10 cellular contexts compared by ENCODE assay signal in the genomic region with DNA sequence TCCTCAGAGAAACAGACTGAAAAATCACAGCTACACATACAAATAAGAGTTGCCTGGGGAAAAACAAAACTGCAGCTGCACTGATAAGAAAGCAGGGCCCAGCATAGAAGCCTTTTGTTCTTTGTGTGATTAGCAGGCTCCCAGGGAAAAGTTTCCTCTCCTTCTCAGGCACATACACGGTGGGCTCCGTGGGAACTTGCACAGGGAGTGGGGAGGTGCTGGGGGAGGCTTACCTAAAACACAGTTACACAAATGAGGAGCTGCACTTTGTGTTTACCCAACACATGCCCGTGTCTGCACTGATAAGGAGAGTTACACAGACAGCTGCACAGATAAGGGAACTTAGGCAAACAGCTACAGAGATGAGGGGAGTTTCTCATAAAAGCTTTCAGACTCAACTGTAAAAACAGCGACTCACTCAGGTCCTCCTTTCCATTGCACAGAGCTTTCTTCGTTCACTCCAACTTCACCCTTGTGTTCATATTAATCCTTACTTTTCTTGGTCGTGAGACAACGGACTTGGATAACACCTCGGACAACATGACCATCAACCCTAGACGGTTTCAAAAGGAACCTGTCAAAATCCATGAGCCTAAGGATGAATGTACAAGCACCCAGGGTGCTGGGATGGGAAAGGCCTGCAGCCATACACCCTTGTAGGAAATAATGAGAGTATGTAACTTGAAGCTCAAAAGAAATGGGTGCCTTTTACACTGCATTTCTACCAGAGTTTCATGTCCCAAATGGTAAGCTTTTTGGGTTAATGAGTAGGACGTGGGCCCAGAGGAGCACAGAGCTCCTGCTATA. TPM values are rescaled to one million over a fixed set of nuclear protein-coding genes. Genes with fewer than 3 reads are reported as not detected.
DNase-seq lines count a peak whose midpoint lies in the region; ATAC-seq, FAIRE-seq and TF ChIP-seq lines count a peak whose summit lies in the region.
"Had no signal": no experiment of that assay in that cellular context is flagged by ENCODE, and none has a peak within 500 bp of the region (broad histone marks: within the 10 kb centered on the region; RNA-seq: fewer than 3 reads in every experiment).

No MANE protein-coding gene starts in this region.

- dilution Hi-C loops in endothelial cell of umbilical vein (cut with MboI; ENCODE audit: extremely low pct_ligation_motif_present, low sequenced_read_pairs) = no loop called here

- no peaks in the 10 kb centered on the region for H3K9me1 ChIP-seq in endothelial cell of umbilical vein (replicated peaks; ENCODE audit: control insufficient read depth, extremely low read depth, insufficient read depth, low read length)

- TF ChIP-seq CTCF in HL-60 (IDR thresholded peaks at IDR 0.05; ENCODE audit: insufficient read depth, low read length) (no peak), endothelial cell of umbilical vein (IDR thresholded peaks at IDR 0.05; ENCODE audit: extremely low read depth in 1 of 2, insufficient read depth in 1 of 2, low read depth in 1 of 2, low read length in 2 of 2) (no peak), osteoblast (IDR thresholded peaks at IDR 0.05; ENCODE audit: extremely low read depth, low read depth, low read length) (no peak)

- H3K79me2 ChIP-seq in endothelial cell of umbilical vein (ENCODE audit: control insufficient read depth, insufficient read depth, low read length) (no peaks in the 10 kb centered on the region), osteoblast (ENCODE audit: insufficient read depth, low read length) (peaks cover 59% of the 10 kb centered on the region)

- DNase-seq in HL-60 (ENCODE audit: low read depth in 1 of 2, low spot score in 1 of 2) = peak in 1 of 2 experiments; percentile 69
- peak; percentile 85 for DNase-seq in SK-MEL-5 (ENCODE audit: low read depth, low spot score)
- DNase-seq in endothelial cell of umbilical vein (ENCODE audit: low read depth, low spot score) = peak; percentile 66
- DNase-seq in osteoblast (ENCODE audit: insufficient read length, low spot score, missing footprints) = no peak
- no peak for DNase-seq in GM19238 (ENCODE audit: insufficient read length, low spot score)
- DNase-seq in posterior cingulate gyrus = no peak
- no peak for DNase-seq in cerebellum (ENCODE audit: low spot score)
- DNase-seq: activated CD4-positive, alpha-beta T cell treated with anti-CD3 and anti-CD28 coated beads for 4 hours had no signal

- TF ChIP-seq POLR2A in endothelial cell of umbilical vein (IDR thresholded peaks at IDR 0.05; ENCODE audit: low read depth, low read length) = no peak

- H3K36me3 ChIP-seq in endothelial cell of umbilical vein (ENCODE audit: control insufficient read depth in 2 of 2, extremely low read depth in 1 of 2, insufficient read depth in 2 of 2, low read length in 2 of 2) (no peaks in the 10 kb centered on the region), osteoblast (ENCODE audit: insufficient read depth, low read length) (no peaks in the 10 kb centered on the region)

- H4K20me1 ChIP-seq in endothelial cell of umbilical vein (replicated peaks; ENCODE audit: control insufficient read depth, extremely low read depth, insufficient read depth, low read length) (no peaks in the 10 kb centered on the region), osteoblast (ENCODE audit: insufficient read depth, low read length) (no peaks in the 10 kb centered on the region)

- H3K4me3 ChIP-seq in HL-60 (replicated peaks; ENCODE audit: insufficient read depth, low read length) (no peak overlapping the region), endothelial cell of umbilical vein (replicated peaks in 1 of 3; ENCODE audit: insufficient read depth in 1 of 3, low read depth in 1 of 3, low read length in 3 of 3) (no peak overlapping the region), osteoblast (ENCODE audit: insufficient read depth, low read length) (no peak overlapping the region)

- FAIRE-seq in endothelial cell of umbilical vein (lab: Jason Lieb, UNC) = no peak
- FAIRE-seq: GM12891 had no signal

- no peak overlapping the region for H3K9ac ChIP-seq in endothelial cell of umbilical vein (replicated peaks; ENCODE audit: extremely low read depth, insufficient read depth, low read length)

- ATAC-seq in GM21423 (IDR thresholded peaks at IDR 0.05; ENCODE audit: unreplicated experiment) = no peak

- no peaks in the 10 kb centered on the region for H3K4me1 ChIP-seq in endothelial cell of umbilical vein (ENCODE audit: control insufficient read depth, extremely low read depth, insufficient read depth, low read length)
- H3K4me1 ChIP-seq in osteoblast (ENCODE audit: insufficient read depth, low read length) = peaks cover 36% of the 10 kb centered on the region

- H3K27me3 ChIP-seq in HL-60 (ENCODE audit: insufficient read depth, poor library complexity, severe bottlenecking) (no peaks in the 10 kb centered on the region), endothelial cell of umbilical vein (ENCODE audit: control insufficient read depth in 2 of 2, insufficient read depth in 2 of 2, low read length in 2 of 2) (no peaks in the 10 kb centered on the region), osteoblast (ENCODE audit: insufficient read depth, low read length) (no peaks in the 10 kb centered on the region)

- in situ Hi-C loops in SK-MEL-5 (cut with HindIII; ENCODE audit: low pct_unique_long_range_greater_than_20kb, low sequenced_read_pairs) = no loop called here

- peak overlapping the region; percentile 70 for H3K27ac ChIP-seq in HL-60 (replicated peaks)
- no peak overlapping the region for H3K27ac ChIP-seq in endothelial cell of umbilical vein (ENCODE audit: insufficient read depth, low read depth, low read length)
- peak overlapping the region; percentile 94 for H3K27ac ChIP-seq in osteoblast (ENCODE audit: low read depth, low read length)

- no peak overlapping the region for H3K4me2 ChIP-seq in endothelial cell of umbilical vein (ENCODE audit: insufficient read depth, low read length)
- H3K4me2 ChIP-seq in osteoblast (ENCODE audit: insufficient read depth, low read length) = no peak overlapping the region

- POLR2A ChIA-PET in endothelial cell of umbilical vein (lab: Charles Lee) = no interaction called here

- intact Hi-C loops in endothelial cell of umbilical vein (cut with micrococcal nuclease) (no loop called here), posterior cingulate gyrus (cut with DNase I) (no loop called here)

- no TSS peak for BruUV-seq in endothelial cell of umbilical vein (replicated peaks; lab: Mats Ljungman, UMichigan)

- no peaks in the 10 kb centered on the region for H3K9me3 ChIP-seq in endothelial cell of umbilical vein (replicated peaks; ENCODE audit: control insufficient read depth, insufficient read depth, low read length)
- H3K9me3 ChIP-seq in osteoblast (ENCODE audit: low read depth, low read length) = no peaks in the 10 kb centered on the region

- CTCF ChIA-PET in endothelial cell of umbilical vein (lab: Charles Lee) = interaction anchor here (1.4 kb wide), 2 partner anchors 29 to 50 kb away, joined by 3 to 4 read pairs; a partner anchor contains a TSS

- no peak overlapping the region for H2AFZ ChIP-seq in endothelial cell of umbilical vein (ENCODE audit: low read depth, low read length)
- H2AFZ ChIP-seq in osteoblast (ENCODE audit: low read length) = no peak overlapping the region

TF ChIP-seq in endothelial cell of umbilical vein, 7 proteins besides CTCF, POLR2A, EP300 and RAD21:
- TF ChIP-seq MYC (IDR thresholded peaks at IDR 0.05; ENCODE audit: low read depth, low read length) (no peak), EZH2 (IDR thresholded peaks at IDR 0.05; ENCODE audit: borderline replicate concordance, low read depth, low read length, severe bottlenecking) (no peak)
TF ChIP-seq in endothelial cell of umbilical vein: peak in this region for 0.

RNA-seq across cellular contexts. Expression of a gene that starts 50.8 kb away (rescaled TPM):
- 41.8 and 43.3 TPM in 2 replicates for total RNA-seq in SK-MEL-5 (2014; rRNA removed; shearing (Covaris generic))
- 56.5 and 75.8 TPM in 2 replicates for polyA plus RNA-seq in SK-MEL-5 (2015; cell fraction: cytosol; rRNA removed)
- polyA plus RNA-seq in SK-MEL-5 (2015; cell fraction: nucleus; rRNA removed) = 17.3 and 20.5 TPM in 2 replicates
- 9.9 and 10.1 TPM in 2 replicates for total RNA-seq in endothelial cell of umbilical vein
- polyA plus RNA-seq in endothelial cell of umbilical vein = 2.6 and 3.2 TPM in 2 replicates
- 2.6 and 2.7 TPM in 2 replicates for polyA plus RNA-seq in endothelial cell of umbilical vein (2011; cell fraction: cytosol; rRNA removed)
- 2.9 and 3.9 TPM in 2 replicates for polyA plus RNA-seq in endothelial cell of umbilical vein (2011; cell fraction: nucleus; rRNA removed)
- 5.4 and 6.0 TPM in 2 replicates for polyA plus RNA-seq in endothelial cell of umbilical vein (2012)
- polyA minus RNA-seq in endothelial cell of umbilical vein = 10.6 and 13.6 TPM in 2 replicates
- 2.9 TPM for polyA minus RNA-seq in endothelial cell of umbilical vein (2011; cell fraction: cytosol; rRNA and poly(A)+ RNA removed)
- 6.0 and 7.5 TPM in 2 replicates for polyA minus RNA-seq in endothelial cell of umbilical vein (2011; cell fraction: nucleus; rRNA and poly(A)+ RNA removed)
- 94.3 and 96.3 TPM in 2 replicates for total RNA-seq in osteoblast
- 30.7 TPM for total RNA-seq in cerebellum

Comparison
In these comparisons a context has a peak if more than half of its experiments do, and no peak if none do; other contexts are left out.
1. DNase-seq: peak in SK-MEL-5 (single experiment) and endothelial cell of umbilical vein (single experiment); none in osteoblast (single experiment), GM19238 (single experiment), posterior cingulate gyrus (0 of 10) and cerebellum (single experiment).